Comparison of ENCODE assay signal across 10 cellular contexts in the genomic region with DNA sequence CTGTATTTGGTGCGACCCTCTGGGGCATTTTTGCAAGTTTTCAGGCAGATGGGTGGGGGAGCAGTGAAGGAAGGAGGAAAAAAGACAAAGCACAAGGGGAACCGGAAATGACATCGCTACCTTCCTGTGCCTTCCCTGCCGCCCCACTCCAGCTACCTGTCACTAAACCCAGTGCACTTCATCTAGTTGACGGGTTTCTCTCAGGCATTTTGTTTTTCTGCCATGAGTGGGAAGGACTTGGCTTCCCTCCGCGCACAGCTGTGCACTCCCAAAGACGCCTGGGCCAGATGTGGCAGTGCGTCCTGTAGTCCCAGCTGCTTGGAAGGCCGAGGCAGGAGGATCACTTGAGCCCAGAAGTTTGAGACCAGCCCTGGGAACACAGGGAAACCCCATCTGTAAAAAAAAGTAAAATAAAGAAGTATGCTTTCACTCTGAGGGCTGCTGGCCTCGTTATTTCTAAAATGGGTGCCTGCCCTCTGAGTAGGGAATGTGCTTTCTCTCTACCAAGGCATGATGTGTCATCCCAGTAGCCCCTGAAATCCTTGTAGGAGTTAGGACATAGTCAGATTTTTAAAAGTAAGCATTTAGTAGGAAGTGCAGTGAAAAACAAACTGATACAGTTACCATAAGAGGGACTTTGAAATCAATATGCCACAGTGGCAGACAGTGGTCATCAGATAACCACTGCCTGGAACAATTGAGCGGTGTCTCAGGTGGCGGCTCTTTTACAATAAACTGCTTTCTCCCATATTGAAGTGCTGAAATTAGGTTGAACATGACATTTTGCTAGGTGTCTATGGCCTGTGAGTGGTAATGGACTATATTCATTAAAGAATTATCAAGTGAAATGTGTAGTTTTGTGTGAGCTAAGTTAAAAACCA.
DNase-seq lines count a peak whose midpoint lies in the region; ATAC-seq and TF ChIP-seq lines count a peak whose summit lies in the region.
"Had no signal": no experiment of that assay in that cellular context is flagged by ENCODE, and none has a peak within 500 bp of the region (broad histone marks: within the 10 kb centered on the region; RNA-seq: fewer than 3 reads in every experiment).

No MANE protein-coding gene starts in this region.

- H3K4me1 Mint-ChIP-seq in T-helper 17 cell, result peaks cover 37% of the 10 kb centered on the region

- DNase-seq in activated CD8-positive, alpha-beta memory T cell treated with anti-CD3 and anti-CD28 coated beads for 24 hours, result peak; percentile 62
- no peak for DNase-seq in activated CD8-positive, alpha-beta memory T cell treated with anti-CD3 and anti-CD28 coated beads, Interleukin-2, amount 50 U/mL, for 48 hours
- DNase-seq in T-helper 17 cell, result no peak
- peak; percentile 47 for DNase-seq in fibroblast of mammary gland (ENCODE audit: low read depth)
- DNase-seq in stimulated activated naive CD8-positive, alpha-beta T cell treated with anti-CD3 and anti-CD28 coated beads, Interleukin-15, Interleukin-2, amounts not matched to agents 100 U/mL and 50 U/mL, for 24 hours, result peak; percentile 56
- no peak for DNase-seq in GM19240 (ENCODE audit: insufficient read length, low spot score)
- DNase-seq in brain microvascular endothelial cell, result no peak
- DNase-seq: BE2C, SJCRH30 had no signal

- in situ Hi-C loops in brain microvascular endothelial cell (cut with HindIII; ENCODE audit: low pct_ligation_motif_present, low sequenced_read_pairs), result no loop called here

- H3K36me3 Mint-ChIP-seq in T-helper 17 cell (ENCODE audit: low read depth), result peaks cover 2% of the 10 kb centered on the region

- no peaks in the 10 kb centered on the region for H3K27me3 ChIP-seq in brain microvascular endothelial cell (replicated peaks)
- H3K27me3 ChIP-seq: BE2C, SJCRH30 had no signal

- peak overlapping the region; percentile 96 for H3K27ac Mint-ChIP-seq in T-helper 17 cell

- H3K4me3 ChIP-seq in fibroblast of mammary gland (ENCODE audit: control insufficient read depth, low read depth, low read length) (no peak overlapping the region), brain microvascular endothelial cell (ENCODE audit: low read depth, low read length) (no peak overlapping the region)
- H3K4me3 ChIP-seq: SJCRH30 had no signal

- H3K4me3 Mint-ChIP-seq in T-helper 17 cell, result no peak overlapping the region

- TF ChIP-seq CTCF in fibroblast of mammary gland (conservative IDR thresholded peaks at IDR 0.05; ENCODE audit: control insufficient read depth, insufficient read depth, low read depth, low read length) (no peak), brain microvascular endothelial cell (IDR thresholded peaks at IDR 0.05; ENCODE audit: low read depth, low read length, missing control alignments) (no peak)

- H3K27me3 Mint-ChIP-seq in T-helper 17 cell, result no peaks in the 10 kb centered on the region

- H3K9me3 ChIP-seq in T-helper 17 cell (ENCODE audit: control insufficient read depth, low read length, poor library complexity, severe bottlenecking), result no peaks in the 10 kb centered on the region
- H3K9me3 ChIP-seq: BE2C, SJCRH30 had no signal

- no peak overlapping the region for H3K27ac ChIP-seq in brain microvascular endothelial cell
- H3K27ac ChIP-seq: SJCRH30 had no signal

- peaks cover 2% of the 10 kb centered on the region for H3K36me3 ChIP-seq in brain microvascular endothelial cell (replicated peaks)

- ATAC-seq in T-helper 17 cell (peak; percentile 43), HG03354 (IDR thresholded peaks at IDR 0.05; ENCODE audit: poor library complexity, severe bottlenecking, unreplicated experiment) (no peak)
- peak; percentile 74 for ATAC-seq in stimulated activated naive CD8-positive, alpha-beta T cell treated with anti-CD3 and anti-CD28 coated beads, Interleukin-15, Interleukin-2, amounts not matched to agents 100 U/mL and 50 U/mL, for 24 hours

Comparison
In these comparisons a context has a peak if more than half of its experiments do, and no peak if none do; other contexts are left out.
1. DNase-seq: peak in activated CD8-positive, alpha-beta memory T cell treated with anti-CD3 and anti-CD28 coated beads for 24 hours (single experiment), fibroblast of mammary gland (single experiment) and stimulated activated naive CD8-positive, alpha-beta T cell treated with anti-CD3 and anti-CD28 coated beads, Interleukin-15, Interleukin-2, amounts not matched to agents 100 U/mL and 50 U/mL, for 24 hours (single experiment); none in activated CD8-positive, alpha-beta memory T cell treated with anti-CD3 and anti-CD28 coated beads, Interleukin-2, amount 50 U/mL, for 48 hours (single experiment), T-helper 17 cell (0 of 3), GM19240 (single experiment) and brain microvascular endothelial cell (single experiment).